ENCODE assay signal across 11 cellular contexts in the genomic region with DNA sequence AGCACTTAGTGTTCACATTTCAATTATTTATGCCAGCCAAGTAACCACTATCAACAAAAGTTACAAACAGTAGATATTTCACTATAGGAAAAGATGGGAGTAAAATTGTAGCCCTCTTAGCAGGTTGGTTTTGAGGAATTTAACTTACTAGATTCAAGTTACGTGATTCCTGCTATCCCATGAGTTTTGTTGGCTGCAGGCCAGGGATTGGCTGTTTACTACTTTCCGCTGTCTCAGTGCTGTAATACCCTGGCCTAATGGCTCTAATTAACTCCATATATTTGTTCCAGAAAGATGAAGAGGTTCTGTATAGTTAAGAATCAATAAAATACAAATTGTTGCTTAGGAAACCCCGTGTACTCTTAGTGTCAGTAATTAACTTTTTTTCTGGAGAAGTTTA. TPM values are rescaled to one million over a fixed set of nuclear protein-coding genes. Genes with fewer than 3 reads are reported as not detected.
DNase-seq lines count a peak whose midpoint lies in the region; TF ChIP-seq lines count a peak whose summit lies in the region.
"Had no signal": no experiment of that assay in that cellular context is flagged by ENCODE, and none has a peak within 500 bp of the region (broad histone marks: within the 10 kb centered on the region; RNA-seq: fewer than 3 reads in every experiment).

No MANE protein-coding gene starts in this region.

- DNase-seq in NCI-H748 treated with DMSO at 0.1 percent for 48 hours (lab: John Stamatoyannopoulos, UW) (peak; percentile 66), fibroblast of the aortic adventitia (ENCODE audit: low read depth) (peak; percentile 30), retinal pigment epithelial cell (ENCODE audit: low read depth) (peak; percentile 43), T-helper 1 cell (no peak), NAMALWA (ENCODE audit: low spot score) (no peak), SIG-M5 treated with dmso at 0.1 percent for 504 hours (lab: John Stamatoyannopoulos, UW; ENCODE audit: unreplicated experiment) (no peak)
- DNase-seq in activated CD4-positive, alpha-beta T cell treated with anti-CD3 and anti-CD28 coated beads, Interleukin-2, amount 50 U/mL, for 1 hour = no peak
- DNase-seq: activated CD4-positive, alpha-beta T cell treated with anti-CD3 and anti-CD28 coated beads for 36 hours; esophagus squamous epithelium; KBM-7 had no signal

- H3K4me3 ChIP-seq in HEK293 (ENCODE audit: low read depth, low read length) (no peak overlapping the region), fibroblast of the aortic adventitia (ENCODE audit: low read depth, low read length) (no peak overlapping the region), retinal pigment epithelial cell (ENCODE audit: low read length) (no peak overlapping the region)
- H3K4me3 ChIP-seq: esophagus squamous epithelium had no signal

- H3K4me1 ChIP-seq in HEK293 (ENCODE audit: control insufficient read depth, insufficient read depth, low read length) = no peaks in the 10 kb centered on the region
- H3K4me1 ChIP-seq: esophagus squamous epithelium had no signal

- H3K36me3 ChIP-seq in HEK293 (ENCODE audit: control insufficient read depth in 2 of 2, insufficient read depth in 1 of 2, low read length in 2 of 2) = no peaks in the 10 kb centered on the region
- H3K36me3 ChIP-seq: esophagus squamous epithelium had no signal

- CTCF ChIA-PET in HEK293 (lab: Yijun Ruan, JAX) = interaction anchor here (0.6 to 1.4 kb wide), 2 partner anchors 23 to 112 kb away, joined by 3 to 6 read pairs; no protein-coding TSS in a partner anchor

- no peak for TF ChIP-seq CTCF in HEK293 (tag by site-specific recombination; IDR thresholded peaks at IDR 0.05)
- no peak for TF ChIP-seq CTCF in fibroblast of the aortic adventitia (IDR thresholded peaks at IDR 0.05; ENCODE audit: insufficient read depth, low read length)
- no peak for TF ChIP-seq CTCF in retinal pigment epithelial cell (conservative IDR thresholded peaks at IDR 0.05; ENCODE audit: low read depth, low read length)

- H3K27ac ChIP-seq in HEK293 (ENCODE audit: extremely low read depth, low read depth, low read length) = no peak overlapping the region
- H3K27ac ChIP-seq: esophagus squamous epithelium had no signal

- POLR2A ChIA-PET in HEK293 (lab: Yijun Ruan, JAX) = no interaction called here

- H3K9me3 ChIP-seq in HEK293 (ENCODE audit: control insufficient read depth, insufficient read depth, low read depth, low read length) = no peaks in the 10 kb centered on the region
- H3K9me3 ChIP-seq: esophagus squamous epithelium had no signal

TF ChIP-seq in HEK293, 187 proteins besides CTCF, POLR2A, EP300 and RAD21:
- TF ChIP-seq ZNF133 (tag by site-specific recombination; IDR thresholded peaks at IDR 0.05) (no peak), ZNF660 (tag by site-specific recombination; IDR thresholded peaks at IDR 0.05) (0 out of 2 replicates have a peak, but pooled peaks have one; percentile 22), ZXDB (tag by site-specific recombination; IDR thresholded peaks at IDR 0.05) (peak; percentile 67)
- TF ChIP-seq, protein P1, sequence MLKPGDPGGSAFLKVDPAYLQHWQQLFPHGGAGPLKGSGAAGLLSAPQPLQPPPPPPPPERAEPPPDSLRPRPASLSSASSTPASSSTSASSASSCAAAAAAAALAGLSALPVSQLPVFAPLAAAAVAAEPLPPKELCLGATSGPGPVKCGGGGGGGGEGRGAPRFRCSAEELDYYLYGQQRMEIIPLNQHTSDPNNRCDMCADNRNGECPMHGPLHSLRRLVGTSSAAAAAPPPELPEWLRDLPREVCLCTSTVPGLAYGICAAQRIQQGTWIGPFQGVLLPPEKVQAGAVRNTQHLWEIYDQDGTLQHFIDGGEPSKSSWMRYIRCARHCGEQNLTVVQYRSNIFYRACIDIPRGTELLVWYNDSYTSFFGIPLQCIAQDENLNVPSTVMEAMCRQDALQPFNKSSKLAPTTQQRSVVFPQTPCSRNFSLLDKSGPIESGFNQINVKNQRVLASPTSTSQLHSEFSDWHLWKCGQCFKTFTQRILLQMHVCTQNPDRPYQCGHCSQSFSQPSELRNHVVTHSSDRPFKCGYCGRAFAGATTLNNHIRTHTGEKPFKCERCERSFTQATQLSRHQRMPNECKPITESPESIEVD (tag by site-specific recombination; IDR thresholded peaks at IDR 0.05) = peak; percentile 23; the same call in 1 of the 2 replicates

RNA-seq across cellular contexts. Expression of a gene that starts 55.5 kb away (rescaled TPM):
- total RNA-seq in fibroblast of the aortic adventitia (ENCODE audit: low replicate concordance) = 226 and 388 TPM in 2 replicates

Comparison
In these comparisons a context has a peak if more than half of its experiments do, and no peak if none do; other contexts are left out.
1. DNase-seq: peak in NCI-H748 treated with DMSO at 0.1 percent for 48 hours (single experiment), fibroblast of the aortic adventitia (single experiment) and retinal pigment epithelial cell (single experiment); none in T-helper 1 cell (0 of 5), activated CD4-positive, alpha-beta T cell treated with anti-CD3 and anti-CD28 coated beads, Interleukin-2, amount 50 U/mL, for 1 hour (single experiment), NAMALWA (single experiment) and SIG-M5 treated with dmso at 0.1 percent for 504 hours (single experiment).